Comparison of ENCODE assay signal across 19 cellular contexts in genomic region chr4:84826681-84827080, GRCh38.
A peak's percentile ranks its signal among the peaks of the same experiment; 100 is the strongest.
DNase-seq lines count a peak whose midpoint lies in the region; ATAC-seq and TF ChIP-seq lines count a peak whose summit lies in the region.
"Had no signal": no experiment of that assay in that cellular context is flagged by ENCODE, and none has a peak within 500 bp of the region (broad histone marks: within the 10 kb centered on the region; RNA-seq: fewer than 3 reads in every experiment).

No MANE protein-coding gene starts in this region.

- H3K4me3 ChIP-seq in adipocyte (ENCODE audit: low read length): no peak overlapping the region
- no peak overlapping the region for H3K4me3 ChIP-seq in mesendoderm (ENCODE audit: low read length)
- H3K4me3 ChIP-seq in psoas muscle: no peak overlapping the region
- no peak overlapping the region for H3K4me3 ChIP-seq in Karpas-422 (ENCODE audit: low read length)
- H3K4me3 ChIP-seq: MG63 had no signal

- H3K27me3 ChIP-seq in adipocyte (replicated peaks; ENCODE audit: control insufficient read depth, insufficient read depth, low read length): no peaks in the 10 kb centered on the region
- H3K27me3 ChIP-seq in mesendoderm (ENCODE audit: insufficient read depth, low read length, poor library complexity): no peaks in the 10 kb centered on the region
- H3K27me3 ChIP-seq in psoas muscle (ENCODE audit: insufficient read depth in 3 of 3, low read length in 2 of 3): no peaks in the 10 kb centered on the region
- H3K27me3 ChIP-seq in Karpas-422 (ENCODE audit: low read length): 0 out of 2 replicates have a peak, but pooled peaks cover 2% of the 10 kb centered on the region
- H3K27me3 ChIP-seq: MG63 had no signal

- DNase-seq in DMS 273 (lab: John Stamatoyannopoulos, UW; ENCODE audit: unreplicated experiment): peak; percentile 58
- DNase-seq in NCI-H2171 (lab: John Stamatoyannopoulos, UW): peak; percentile 19
- peak; percentile 31 for DNase-seq in adipocyte (ENCODE audit: low read depth)
- peak; percentile 20 for DNase-seq in mesendoderm
- no peak for DNase-seq in psoas muscle
- DNase-seq in Karpas-422: no peak
- no peak for DNase-seq in mesothelial cell of epicardium (ENCODE audit: low spot score in 2 of 2, unreplicated experiment in 2 of 2)
- DNase-seq: CD4-positive, CD25-positive, alpha-beta regulatory T cell; DMS153; GF-D8; Kasumi-1; MG63; NCI-H1417 treated with DMSO at 0.1 percent for 48 hours; NCI-H187; NCI-H526 treated with DMSO at 0.1 percent for 48 hours; SHP77 treated with DMSO at 0.1 percent for 48 hours; T-cell had no signal

- no peak overlapping the region for H4K5ac ChIP-seq in mesendoderm (ENCODE audit: low read length)

- H2BK5ac ChIP-seq in mesendoderm (ENCODE audit: low read length): no peak overlapping the region

- no peak overlapping the region for H3K9ac ChIP-seq in adipocyte (ENCODE audit: low read length)
- H3K9ac ChIP-seq in mesendoderm (ENCODE audit: low read length): no peak overlapping the region
- no peak overlapping the region for H3K9ac ChIP-seq in Karpas-422 (ENCODE audit: low read length)

- H3K56ac ChIP-seq in mesendoderm (ENCODE audit: low read length): no peak overlapping the region

- no peak overlapping the region for H3K18ac ChIP-seq in mesendoderm (ENCODE audit: low read length)

- H3K4me2 ChIP-seq in mesendoderm (ENCODE audit: low read length): no peak overlapping the region
- no peak overlapping the region for H3K4me2 ChIP-seq in Karpas-422 (ENCODE audit: low read depth, low read length, poor library complexity, severe bottlenecking)

- H4K8ac ChIP-seq in mesendoderm (ENCODE audit: low read depth, low read length): no peak overlapping the region

- H3K36me3 ChIP-seq in adipocyte (ENCODE audit: control insufficient read depth, insufficient read depth, low read length, severe bottlenecking) (peaks cover 44% of the 10 kb centered on the region), mesendoderm (ENCODE audit: control insufficient read depth, insufficient read depth, low read length) (no peaks in the 10 kb centered on the region), psoas muscle (ENCODE audit: insufficient read depth in 1 of 2, low read depth in 1 of 2) (peaks cover 0 to 54% of the 10 kb centered on the region in 2 donors), Karpas-422 (ENCODE audit: insufficient read depth, low read length) (no peaks in the 10 kb centered on the region)
- H3K36me3 ChIP-seq: MG63 had no signal

- intact Hi-C loops in psoas muscle (cut with DNase I): no loop called here

- no peak overlapping the region for H3K27ac ChIP-seq in mesendoderm (ENCODE audit: low read depth, low read length)
- H3K27ac ChIP-seq in psoas muscle: no peak overlapping the region
- no peak overlapping the region for H3K27ac ChIP-seq in Karpas-422 (ENCODE audit: low read length)
- H3K27ac ChIP-seq: RWPE1 had no signal

- no peaks in the 10 kb centered on the region for H3K79me1 ChIP-seq in mesendoderm (ENCODE audit: low read length)

- H3K23ac ChIP-seq in mesendoderm (ENCODE audit: low read length): no peak overlapping the region

- no peaks in the 10 kb centered on the region for H3K27me3 Mint-ChIP-seq in mesothelial cell of epicardium (ENCODE audit: low read depth)
- H3K27me3 Mint-ChIP-seq: CD4-positive, CD25-positive, alpha-beta regulatory T cell; T-cell had no signal

- H3K4ac ChIP-seq in mesendoderm (ENCODE audit: low read depth, low read length): no peak overlapping the region

- H2AK5ac ChIP-seq in mesendoderm (ENCODE audit: low read length): no peak overlapping the region

- no peak overlapping the region for H3K27ac Mint-ChIP-seq in mesothelial cell of epicardium
- H3K27ac Mint-ChIP-seq: CD4-positive, CD25-positive, alpha-beta regulatory T cell; T-cell had no signal

- TF ChIP-seq CTCF in psoas muscle (IDR thresholded peaks at IDR 0.05) (no peak), mesothelial cell of epicardium (IDR thresholded peaks at IDR 0.05; ENCODE audit: unreplicated experiment) (no peak)

- H3K9me3 Mint-ChIP-seq in mesothelial cell of epicardium: no peaks in the 10 kb centered on the region
- H3K9me3 Mint-ChIP-seq: CD4-positive, CD25-positive, alpha-beta regulatory T cell; T-cell had no signal

- no peak for ATAC-seq in psoas muscle
- ATAC-seq: HCT116, T-cell had no signal

- H3K79me2 ChIP-seq in mesendoderm (ENCODE audit: control insufficient read depth, insufficient read depth, low read length): no peaks in the 10 kb centered on the region
- H3K79me2 ChIP-seq in Karpas-422 (ENCODE audit: low read length): no peaks in the 10 kb centered on the region

- H4K20me1 ChIP-seq in Karpas-422 (ENCODE audit: insufficient read depth, low read depth, low read length): no peaks in the 10 kb centered on the region

- no peak overlapping the region for H3K4me3 Mint-ChIP-seq in mesothelial cell of epicardium
- H3K4me3 Mint-ChIP-seq: CD4-positive, CD25-positive, alpha-beta regulatory T cell; T-cell had no signal

- no peaks in the 10 kb centered on the region for H3K4me1 ChIP-seq in adipocyte (ENCODE audit: control insufficient read depth, insufficient read depth, low read length)
- no peaks in the 10 kb centered on the region for H3K4me1 ChIP-seq in mesendoderm (ENCODE audit: control insufficient read depth, low read depth, low read length)
- H3K4me1 ChIP-seq in psoas muscle: no peaks in the 10 kb centered on the region
- no peaks in the 10 kb centered on the region; the same call in 1 of the 2 replicates for H3K4me1 ChIP-seq in Karpas-422 (ENCODE audit: low read length)

- H2BK15ac ChIP-seq in mesendoderm (replicated peaks; ENCODE audit: low read depth): no peak overlapping the region

- no peak overlapping the region for H2AFZ ChIP-seq in Karpas-422 (ENCODE audit: low read length)

- no peak overlapping the region for H2BK120ac ChIP-seq in mesendoderm (ENCODE audit: low read depth, low read length)

- no peaks in the 10 kb centered on the region for H3K4me1 Mint-ChIP-seq in mesothelial cell of epicardium
- H3K4me1 Mint-ChIP-seq: CD4-positive, CD25-positive, alpha-beta regulatory T cell; T-cell had no signal

- H3K9me3 ChIP-seq in adipocyte (ENCODE audit: control insufficient read depth, low read length) (no peaks in the 10 kb centered on the region), psoas muscle (no peaks in the 10 kb centered on the region), Karpas-422 (ENCODE audit: low read length) (no peaks in the 10 kb centered on the region)
- H3K9me3 ChIP-seq: MG63 had no signal

- no peaks in the 10 kb centered on the region for H3K9me2 ChIP-seq in Karpas-422 (replicated peaks; ENCODE audit: insufficient read depth, low read length)

- peaks cover 18% of the 10 kb centered on the region for H3K36me3 Mint-ChIP-seq in mesothelial cell of epicardium
- H3K36me3 Mint-ChIP-seq: CD4-positive, CD25-positive, alpha-beta regulatory T cell; T-cell had no signal

Comparison
In these comparisons a context has a peak if more than half of its experiments do, and no peak if none do; other contexts are left out.
1. DNase-seq: peak in DMS 273 (single experiment), NCI-H2171 (single experiment), adipocyte (single experiment) and mesendoderm (single experiment); none in psoas muscle (0 of 2), Karpas-422 (single experiment) and mesothelial cell of epicardium (0 of 2).